8 cellular contexts compared by ENCODE assay signal in genomic region chr13:60396008-60396782, GRCh38. TPM values are rescaled to one million over a fixed set of nuclear protein-coding genes. Genes with fewer than 3 reads are reported as not detected.
DNase-seq lines count a peak whose midpoint lies in the region; ATAC-seq, FAIRE-seq and TF ChIP-seq lines count a peak whose summit lies in the region.

No MANE protein-coding gene starts in this region.

- TF ChIP-seq CTCF in GM12864 (IDR thresholded peaks at IDR 0.05; ENCODE audit: low read depth, low read length, missing control alignments) (no peak), pancreas (IDR thresholded peaks at IDR 0.05) (no peak), tibial artery (IDR thresholded peaks at IDR 0.05) (no peak)

- H3K9me3 ChIP-seq in pancreas, result no peaks in the 10 kb centered on the region
- H3K9me3 ChIP-seq in tibial artery, result no peaks in the 10 kb centered on the region

- DNase-seq in GM12864 (ENCODE audit: low read depth), result peak; percentile 81
- DNase-seq in NCI-H1105 treated with DMSO at 0.1 percent for 48 hours (lab: John Stamatoyannopoulos, UW), result peak; percentile 98
- DNase-seq in SKM-1 treated with dmso at 0.1 percent for 144 hours (lab: John Stamatoyannopoulos, UW; ENCODE audit: unreplicated experiment), result peak; percentile 89
- DNase-seq in activated naive CD8-positive, alpha-beta T cell treated with anti-CD3 and anti-CD28 coated beads, Interleukin-2, amount 10 ng/mL, durations not matched to agents 7 days and 5 days, result peak; percentile 88
- DNase-seq in Right ventricle myocardium superior, result peak; percentile 95
- peak; percentile 89 to 93 (median 91) for DNase-seq in pancreas
- DNase-seq in tibial artery, result peak; percentile 89 to 95

- H3K4me1 Mint-ChIP-seq in activated naive CD8-positive, alpha-beta T cell treated with anti-CD3 and anti-CD28 coated beads, Interleukin-2, amount 10 ng/mL, durations not matched to agents 7 days and 5 days, result peaks cover 16% of the 10 kb centered on the region

- H3K36me3 Mint-ChIP-seq in activated naive CD8-positive, alpha-beta T cell treated with anti-CD3 and anti-CD28 coated beads, Interleukin-2, amount 10 ng/mL, durations not matched to agents 7 days and 5 days, result no peaks in the 10 kb centered on the region

- FAIRE-seq in pancreas (lab: Jason Lieb, UNC), result peak; percentile 67

- ATAC-seq in HG02678 (IDR thresholded peaks at IDR 0.05; ENCODE audit: unreplicated experiment), result peak; percentile 75
- peak; percentile 86 for ATAC-seq in activated naive CD8-positive, alpha-beta T cell treated with anti-CD3 and anti-CD28 coated beads, Interleukin-2, amount 10 ng/mL, durations not matched to agents 7 days and 5 days (ENCODE audit: low read depth)
- peak; percentile 95 for ATAC-seq in Right ventricle myocardium superior (ENCODE audit: poor library complexity)
- peak; percentile 86 to 95 (median 90) for ATAC-seq in pancreas

- WGBS in pancreas, 2 donors, result 0% methylated on average over 48 of the region's 48 CpGs

- H3K27ac ChIP-seq in pancreas, result peak overlapping the region; percentile 91 to 97 (median 96)
- H3K27ac ChIP-seq in tibial artery, result peak overlapping the region; percentile 99

- peak overlapping the region; percentile 96 for H3K4me3 Mint-ChIP-seq in activated naive CD8-positive, alpha-beta T cell treated with anti-CD3 and anti-CD28 coated beads, Interleukin-2, amount 10 ng/mL, durations not matched to agents 7 days and 5 days

- peaks cover 8 to 16% (median 15%) of the 10 kb centered on the region in 3 donors for H3K4me1 ChIP-seq in pancreas
- peaks cover 0 to 26% (median 13%) of the 10 kb centered on the region in 4 donors for H3K4me1 ChIP-seq in tibial artery

- intact Hi-C loops in Right ventricle myocardium superior (cut with DNase I) (no loop called here), pancreas (cut with DNase I) (no loop called here), tibial artery (cut with DNase I; ENCODE audit: low total_unique reads) (no loop called here)

- H3K27me3 Mint-ChIP-seq in activated naive CD8-positive, alpha-beta T cell treated with anti-CD3 and anti-CD28 coated beads, Interleukin-2, amount 10 ng/mL, durations not matched to agents 7 days and 5 days, result peaks cover 5% of the 10 kb centered on the region

- peak overlapping the region; percentile 93 for H3K27ac Mint-ChIP-seq in activated naive CD8-positive, alpha-beta T cell treated with anti-CD3 and anti-CD28 coated beads, Interleukin-2, amount 10 ng/mL, durations not matched to agents 7 days and 5 days

- no peaks in the 10 kb centered on the region for H3K9me3 Mint-ChIP-seq in activated naive CD8-positive, alpha-beta T cell treated with anti-CD3 and anti-CD28 coated beads, Interleukin-2, amount 10 ng/mL, durations not matched to agents 7 days and 5 days

- H3K27me3 ChIP-seq in pancreas (no peaks in the 10 kb centered on the region), tibial artery (no peaks in the 10 kb centered on the region)

- H3K4me3 ChIP-seq in GM12864 (ENCODE audit: low read depth, low read length) (peak overlapping the region; percentile 68), pancreas (peak overlapping the region; percentile 51 to 71 (median 58)), tibial artery (peak overlapping the region; percentile 89 to 96)

- H3K36me3 ChIP-seq in pancreas (no peaks in the 10 kb centered on the region), tibial artery (no peaks in the 10 kb centered on the region)

- POLR2A ChIA-PET in activated naive CD8-positive, alpha-beta T cell treated with anti-CD3 and anti-CD28 coated beads, Interleukin-2, amount 10 ng/mL, durations not matched to agents 7 days and 5 days (lab: Charles Lee), result interaction anchor here (1.3 kb wide), 1 partner anchor 35 kb away, joined by 5 read pairs; no protein-coding TSS in a partner anchor

RNA-seq across cellular contexts. Expression of gene TDRD3, which starts 0.8 kb away (rescaled TPM):
- 10 to 100 TPM; 26.5 to 31.1 TPM for total RNA-seq in activated naive CD8-positive, alpha-beta T cell treated with anti-CD3 and anti-CD28 coated beads, Interleukin-2, amount 10 ng/mL, durations not matched to agents 7 days and 5 days
- 38.4 TPM for total RNA-seq in Right ventricle myocardium superior
- total RNA-seq in pancreas, result 10 to 100 TPM; 17.8 to 24.6 (median 21.4) TPM
- polyA plus RNA-seq in pancreas, result 10 to 100 TPM; 12.2 to 14.3 TPM

Comparison
In these comparisons a context has a peak if more than half of its experiments do, and no peak if none do; other contexts are left out.
1. Peak in every context shown above with its lines: DNase-seq, ATAC-seq, H3K4me3 ChIP-seq and H3K27ac ChIP-seq.